Comparison of ENCODE assay signal across 8 cellular contexts in the genomic region with DNA sequence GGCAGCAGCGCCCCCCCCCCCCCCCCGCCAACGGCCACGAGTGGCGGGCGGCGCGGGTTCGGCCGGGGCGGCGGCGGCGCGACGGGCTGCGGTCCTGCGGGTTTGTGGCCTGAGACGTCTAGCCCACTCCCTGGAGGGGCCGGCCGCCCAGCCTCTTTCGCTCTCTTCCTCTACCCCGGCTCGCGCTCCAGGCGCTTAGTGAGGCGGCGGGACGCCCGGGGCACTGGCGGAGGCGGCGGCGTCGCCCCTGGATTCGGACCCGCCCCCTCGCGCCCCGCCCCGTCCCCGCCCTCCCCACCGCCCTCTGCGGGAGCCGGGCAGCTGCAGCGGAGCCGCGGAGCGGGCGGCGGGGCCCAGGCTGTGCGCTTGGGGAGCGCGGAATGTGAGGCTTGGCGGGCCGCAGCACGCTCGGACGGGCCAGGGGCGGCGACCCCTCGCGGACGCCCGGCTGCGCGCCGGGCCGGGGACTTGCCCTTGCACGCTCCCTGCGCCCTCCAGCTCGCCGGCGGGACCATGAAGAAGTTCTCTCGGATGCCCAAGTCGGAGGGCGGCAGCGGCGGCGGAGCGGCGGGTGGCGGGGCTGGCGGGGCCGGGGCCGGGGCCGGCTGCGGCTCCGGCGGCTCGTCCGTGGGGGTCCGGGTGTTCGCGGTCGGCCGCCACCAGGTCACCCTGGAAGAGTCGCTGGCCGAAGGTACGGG. TPM values are rescaled to one million over a fixed set of nuclear protein-coding genes. Genes with fewer than 3 reads are reported as not detected.
DNase-seq lines count a peak whose midpoint lies in the region; ATAC-seq and TF ChIP-seq lines count a peak whose summit lies in the region.

Gene BMP2K (plus strand): TSS at position 320 of the 698 bp plus-strand sequence. CDS start 194 bp downstream, at position 514.

- H3K4me1 ChIP-seq in NT2/D1 (ENCODE audit: insufficient read depth, insufficient read length) = no peaks in the 10 kb centered on the region

- peak within 1 kb of the TSS; percentile 93 to 99 for H3K4me3 Mint-ChIP-seq in CD14-positive monocyte

- peak; percentile 79 for ATAC-seq in GM19025 (IDR thresholded peaks at IDR 0.05; ENCODE audit: low read depth, unreplicated experiment)
- ATAC-seq in HG03196 (IDR thresholded peaks at IDR 0.05; ENCODE audit: unreplicated experiment) = peak; percentile 69

- intact Hi-C loops in CD14-positive monocyte (cut with micrococcal nuclease) = loop anchor here (10.0 kb wide), 2 partner anchors 89 to 131 kb away; no protein-coding TSS in a partner anchor

- H3K36me3 Mint-ChIP-seq in CD14-positive monocyte = no peaks in the 10 kb centered on the region

- DNase-seq in CD14-positive monocyte (ENCODE audit: low spot score) (peak; percentile 63), NT2/D1 (ENCODE audit: low read depth, low spot score) (peak; percentile 70), activated T-cell treated with anti-CD3 and anti-CD28 coated beads for 24 hours (ENCODE audit: low read depth) (peak; percentile 69), epithelial cell of esophagus (ENCODE audit: low read depth) (peak; percentile 81), mucosa of gallbladder (ENCODE audit: low spot score) (peak; percentile 75)
- peak; percentile 53 to 56 for DNase-seq in stimulated activated CD8-positive, alpha-beta memory T cell treated with anti-CD3 and anti-CD28 coated beads, Interleukin-4, amount 100 ng/mL, for 4 hours (ENCODE audit: low read depth in 2 of 2, low spot score in 1 of 2)

- H3K9me3 Mint-ChIP-seq in CD14-positive monocyte = no peaks in the 10 kb centered on the region

- no peaks in the 10 kb centered on the region for H3K27me3 Mint-ChIP-seq in CD14-positive monocyte (ENCODE audit: low read depth in 3 of 3)

- TF ChIP-seq CTCF in CD14-positive monocyte (IDR thresholded peaks at IDR 0.05) (no peak), epithelial cell of esophagus (IDR thresholded peaks at IDR 0.05; ENCODE audit: insufficient read depth, low read depth, low read length, missing control alignments) (no peak)

- peak within 1 kb of the TSS; percentile 89 for H3K4me3 ChIP-seq in NT2/D1 (ENCODE audit: insufficient read length, low read depth)
- H3K4me3 ChIP-seq in epithelial cell of esophagus (ENCODE audit: low read length) = peak within 1 kb of the TSS; percentile 94

- H3K9ac ChIP-seq in NT2/D1 (ENCODE audit: insufficient read length, low read depth) = peak within 1 kb of the TSS; percentile 92

- H3K27ac Mint-ChIP-seq in CD14-positive monocyte = peak within 1 kb of the TSS; percentile 96 to 99 (median 98)

- H3K9me3 ChIP-seq in NT2/D1 (ENCODE audit: insufficient read depth, low read length) = no peaks in the 10 kb centered on the region

- H3K36me3 ChIP-seq in NT2/D1 (ENCODE audit: insufficient read depth, insufficient read length, low read length) = no peaks in the 10 kb centered on the region

- no peaks in the 10 kb centered on the region for H3K27me3 ChIP-seq in NT2/D1 (ENCODE audit: insufficient read depth, insufficient read length)

- peaks cover 15% of the 10 kb centered on the region for H3K4me1 Mint-ChIP-seq in CD14-positive monocyte

RNA-seq across cellular contexts. Expression of gene BMP2K, which starts in this region (rescaled TPM):
- 10 to 100 TPM; 11.8 to 21.6 TPM for polyA plus RNA-seq in CD14-positive monocyte
- 42.0 TPM for total RNA-seq in mucosa of gallbladder

Comparison
In these comparisons a context has a peak if more than half of its experiments do, and no peak if none do; other contexts are left out.
1. Peak in every context shown above with its lines: DNase-seq, ATAC-seq and H3K4me3 ChIP-seq.